ENCODE assay signal across 9 cellular contexts in the genomic region with DNA sequence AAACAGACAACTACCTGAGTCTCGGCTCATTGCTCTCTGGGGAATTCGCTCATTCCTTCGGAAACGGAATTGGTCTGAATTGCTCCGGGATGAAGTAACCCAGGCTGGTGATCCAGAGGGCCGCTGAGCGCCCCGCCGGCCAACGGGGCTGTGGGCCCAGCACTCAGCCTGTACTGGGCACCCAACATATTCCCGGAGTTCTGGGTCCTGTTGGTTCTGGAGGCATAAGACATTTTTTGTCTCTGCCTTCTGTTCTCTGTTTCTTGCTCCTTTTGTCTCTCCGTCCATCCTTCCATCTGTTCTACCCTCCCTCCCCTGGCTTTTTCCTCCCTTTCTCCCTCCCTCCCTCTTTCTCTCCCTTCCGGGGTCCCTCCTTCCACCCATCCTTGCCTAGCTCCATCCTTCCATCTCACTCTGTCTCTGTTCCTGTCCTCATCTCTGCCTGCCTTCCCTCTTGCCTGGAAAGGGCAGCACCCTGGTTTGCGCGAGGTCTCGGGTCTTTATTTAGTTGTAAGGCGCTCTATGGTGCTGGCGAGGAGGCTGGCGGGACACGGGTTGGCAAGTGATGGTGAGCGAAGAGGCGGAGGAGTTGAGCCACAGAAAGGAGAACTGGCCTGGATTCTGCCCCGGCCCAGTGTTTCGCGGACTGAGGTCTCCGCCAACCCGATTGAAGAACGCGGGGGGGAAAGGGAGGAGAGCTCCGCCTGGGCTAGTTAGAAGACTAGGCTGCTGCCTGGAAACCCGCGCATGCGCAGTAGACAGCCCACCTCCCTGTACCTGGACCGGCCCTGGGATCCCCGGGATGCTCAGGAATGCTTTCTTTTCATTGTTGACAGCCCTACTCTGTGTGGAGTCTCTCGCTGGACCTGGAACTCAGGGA.
DNase-seq lines count a peak whose midpoint lies in the region; ATAC-seq, FAIRE-seq and TF ChIP-seq lines count a peak whose summit lies in the region.
"Had no signal": no experiment of that assay in that cellular context is flagged by ENCODE, and none has a peak within 500 bp of the region (broad histone marks: within the 10 kb centered on the region; RNA-seq: fewer than 3 reads in every experiment).

No MANE protein-coding gene starts in this region.

- H3K4me3 ChIP-seq in endothelial cell of umbilical vein (replicated peaks in 1 of 3; ENCODE audit: insufficient read depth in 1 of 3, low read depth in 1 of 3, low read length in 3 of 3): peak overlapping the region in 2 of 3 experiments; percentile 2 to 32
- H3K4me3 ChIP-seq in mononuclear cell (ENCODE audit: low read length): peak overlapping the region; percentile 53

- ATAC-seq in HG03439 (IDR thresholded peaks at IDR 0.05; ENCODE audit: unreplicated experiment): peak; percentile 71
- ATAC-seq in activated CD8-positive, alpha-beta T cell treated with anti-CD3 and anti-CD28 coated beads, Interleukin-2, amount 10 ng/mL, durations not matched to agents 7 days and 5 days: peak; percentile 74

- dilution Hi-C loops in endothelial cell of umbilical vein (cut with MboI; ENCODE audit: extremely low pct_ligation_motif_present, low sequenced_read_pairs): no loop called here

- H3K27ac ChIP-seq in endothelial cell of umbilical vein (ENCODE audit: insufficient read depth, low read depth, low read length): no peak overlapping the region
- H3K27ac ChIP-seq: BLaER1 treated with 17β-estradiol and CSF1 and Interleukin-3, amounts not matched to agents 10 nM and 100 nM had no signal

- no peak overlapping the region for H3K9ac ChIP-seq in endothelial cell of umbilical vein (replicated peaks; ENCODE audit: extremely low read depth, insufficient read depth, low read length)
- H3K9ac ChIP-seq: BLaER1 treated with 17β-estradiol and CSF1 and Interleukin-3, amounts not matched to agents 10 nM and 100 nM had no signal

- no peak for TF ChIP-seq POLR2A in endothelial cell of umbilical vein (IDR thresholded peaks at IDR 0.05; ENCODE audit: low read depth, low read length)

- peak overlapping the region; percentile 62 for H3K4me2 ChIP-seq in endothelial cell of umbilical vein (ENCODE audit: insufficient read depth, low read length)
- H3K4me2 ChIP-seq: BLaER1 treated with 17β-estradiol and CSF1 and Interleukin-3, amounts not matched to agents 10 nM and 100 nM had no signal

- peak overlapping the region; percentile 64 for H3K27ac Mint-ChIP-seq in activated CD8-positive, alpha-beta T cell treated with anti-CD3 and anti-CD28 coated beads, Interleukin-2, amount 10 ng/mL, durations not matched to agents 7 days and 5 days

- H3K36me3 Mint-ChIP-seq in activated CD8-positive, alpha-beta T cell treated with anti-CD3 and anti-CD28 coated beads, Interleukin-2, amount 10 ng/mL, durations not matched to agents 7 days and 5 days (ENCODE audit: low read depth): peaks cover 17% of the 10 kb centered on the region

- no peaks in the 10 kb centered on the region for H4K20me1 ChIP-seq in endothelial cell of umbilical vein (replicated peaks; ENCODE audit: control insufficient read depth, extremely low read depth, insufficient read depth, low read length)
- H4K20me1 ChIP-seq: BLaER1 treated with 17β-estradiol and CSF1 and Interleukin-3, amounts not matched to agents 10 nM and 100 nM had no signal

- no peak for TF ChIP-seq CTCF in endothelial cell of umbilical vein (IDR thresholded peaks at IDR 0.05; ENCODE audit: extremely low read depth in 1 of 2, insufficient read depth in 1 of 2, low read depth in 1 of 2, low read length in 2 of 2)

- H3K9me3 ChIP-seq in endothelial cell of umbilical vein (replicated peaks; ENCODE audit: control insufficient read depth, insufficient read depth, low read length) (no peaks in the 10 kb centered on the region), mononuclear cell (ENCODE audit: low read depth, low read length) (no peaks in the 10 kb centered on the region)

- CTCF ChIA-PET in activated CD8-positive, alpha-beta T cell treated with anti-CD3 and anti-CD28 coated beads, Interleukin-2, amount 10 ng/mL, durations not matched to agents 7 days and 5 days (lab: Charles Lee): interaction anchor here (0.9 to 1.6 kb wide), 3 partner anchors 946 to 1016 kb away, joined by 3 to 10 read pairs (median 4); no protein-coding TSS in a partner anchor
- CTCF ChIA-PET in endothelial cell of umbilical vein (lab: Charles Lee): interaction anchor here (1.0 to 1.1 kb wide), 2 partner anchors 1014 to 1017 kb away, joined by 4 to 6 read pairs; no protein-coding TSS in a partner anchor

- peak overlapping the region; percentile 70 for H2AFZ ChIP-seq in endothelial cell of umbilical vein (ENCODE audit: low read depth, low read length)

- no peaks in the 10 kb centered on the region for H3K79me2 ChIP-seq in endothelial cell of umbilical vein (ENCODE audit: control insufficient read depth, insufficient read depth, low read length)

- intact Hi-C loops in endothelial cell of umbilical vein (cut with micrococcal nuclease): no loop called here

- peak overlapping the region; percentile 74 for H3K4me3 Mint-ChIP-seq in activated CD8-positive, alpha-beta T cell treated with anti-CD3 and anti-CD28 coated beads, Interleukin-2, amount 10 ng/mL, durations not matched to agents 7 days and 5 days

- H3K4me1 Mint-ChIP-seq in activated CD8-positive, alpha-beta T cell treated with anti-CD3 and anti-CD28 coated beads, Interleukin-2, amount 10 ng/mL, durations not matched to agents 7 days and 5 days (ENCODE audit: low read depth): peaks cover 17% of the 10 kb centered on the region

- FAIRE-seq in GM19239 (lab: Jason Lieb, UNC) (no peak), endothelial cell of umbilical vein (lab: Jason Lieb, UNC) (no peak)

- peaks cover 10% of the 10 kb centered on the region for H3K9me3 Mint-ChIP-seq in activated CD8-positive, alpha-beta T cell treated with anti-CD3 and anti-CD28 coated beads, Interleukin-2, amount 10 ng/mL, durations not matched to agents 7 days and 5 days (ENCODE audit: insufficient read depth)

- H3K27me3 Mint-ChIP-seq in activated CD8-positive, alpha-beta T cell treated with anti-CD3 and anti-CD28 coated beads, Interleukin-2, amount 10 ng/mL, durations not matched to agents 7 days and 5 days (ENCODE audit: low read depth): peaks cover 5% of the 10 kb centered on the region

- peak; percentile 24 for DNase-seq in 8988T
- peak; percentile 47 for DNase-seq in GM19239 (ENCODE audit: insufficient read length, low spot score)
- peak; percentile 84 for DNase-seq in activated CD8-positive, alpha-beta T cell treated with anti-CD3 and anti-CD28 coated beads, Interleukin-2, amount 10 ng/mL, durations not matched to agents 7 days and 5 days
- DNase-seq in endothelial cell of umbilical vein (ENCODE audit: low read depth, low spot score): peak; percentile 69
- DNase-seq in stimulated activated CD8-positive, alpha-beta memory T cell treated with anti-CD3 and anti-CD28 coated beads, Interleukin-4, amount 100 ng/mL, for 24 hours (ENCODE audit: low read depth): peak; percentile 62
- DNase-seq in stimulated activated naive CD4-positive, alpha-beta T cell treated with Interleukin-2 at 50 U/mL for 16 hours (lab: John Stamatoyannopoulos, UW): no peak

- BruUV-seq in endothelial cell of umbilical vein (replicated peaks; lab: Mats Ljungman, UMichigan): no TSS peak

- no peaks in the 10 kb centered on the region for H3K4me1 ChIP-seq in endothelial cell of umbilical vein (ENCODE audit: control insufficient read depth, extremely low read depth, insufficient read depth, low read length)
- H3K4me1 ChIP-seq in mononuclear cell (ENCODE audit: insufficient read depth, low read length): peaks cover 21% of the 10 kb centered on the region
- H3K4me1 ChIP-seq: BLaER1 treated with 17β-estradiol and CSF1 and Interleukin-3, amounts not matched to agents 10 nM and 100 nM had no signal

- peaks cover 0 to 3% of the 10 kb centered on the region in 2 experiments for H3K27me3 ChIP-seq in endothelial cell of umbilical vein (ENCODE audit: control insufficient read depth in 2 of 2, insufficient read depth in 2 of 2, low read length in 2 of 2)
- H3K27me3 ChIP-seq in mononuclear cell (ENCODE audit: insufficient read depth, low read length): peaks cover 15% of the 10 kb centered on the region
- H3K27me3 ChIP-seq: BLaER1 treated with 17β-estradiol and CSF1 and Interleukin-3, amounts not matched to agents 10 nM and 100 nM had no signal

- H3K9me1 ChIP-seq in endothelial cell of umbilical vein (replicated peaks; ENCODE audit: control insufficient read depth, extremely low read depth, insufficient read depth, low read length): no peaks in the 10 kb centered on the region

- H3K36me3 ChIP-seq in endothelial cell of umbilical vein (ENCODE audit: control insufficient read depth in 2 of 2, extremely low read depth in 1 of 2, insufficient read depth in 2 of 2, low read length in 2 of 2): no peaks in the 10 kb centered on the region
- H3K36me3 ChIP-seq: BLaER1 treated with 17β-estradiol and CSF1 and Interleukin-3, amounts not matched to agents 10 nM and 100 nM had no signal

- POLR2A ChIA-PET in activated CD8-positive, alpha-beta T cell treated with anti-CD3 and anti-CD28 coated beads, Interleukin-2, amount 10 ng/mL, durations not matched to agents 7 days and 5 days (lab: Charles Lee): interaction anchor here (2.7 kb wide), 1 partner anchor 1017 kb away, joined by 19 read pairs; no protein-coding TSS in a partner anchor
- POLR2A ChIA-PET in endothelial cell of umbilical vein (lab: Charles Lee): interaction anchor here (0.7 kb wide), 1 partner anchor 1018 kb away, joined by 4 read pairs; no protein-coding TSS in a partner anchor

TF ChIP-seq in endothelial cell of umbilical vein, 7 proteins besides CTCF, POLR2A, EP300 and RAD21:
- TF ChIP-seq, protein P1, sequence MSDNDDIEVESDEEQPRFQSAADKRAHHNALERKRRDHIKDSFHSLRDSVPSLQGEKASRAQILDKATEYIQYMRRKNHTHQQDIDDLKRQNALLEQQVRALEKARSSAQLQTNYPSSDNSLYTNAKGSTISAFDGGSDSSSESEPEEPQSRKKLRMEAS (IDR thresholded peaks at IDR 0.05; ENCODE audit: insufficient read depth, insufficient read length): no peak
- TF ChIP-seq JUN (IDR thresholded peaks at IDR 0.05; ENCODE audit: borderline replicate concordance, insufficient read depth, insufficient read length, low read depth) (no peak), EZH2 (IDR thresholded peaks at IDR 0.05; ENCODE audit: borderline replicate concordance, low read depth, low read length, severe bottlenecking) (no peak), GATA2 (IDR thresholded peaks at IDR 0.05; ENCODE audit: insufficient read depth, insufficient read length, low read depth, low read length) (no peak)
